ENCODE assay signal across 28 cellular contexts in genomic region chr20:1752045-1752444, GRCh38.
"Had no signal": no experiment of that assay in that cellular context is flagged by ENCODE, and none has a peak within 500 bp of the region (broad histone marks: within the 10 kb centered on the region; RNA-seq: fewer than 3 reads in every experiment).

No MANE protein-coding gene starts in this region.

- H3K27ac ChIP-seq: colonic mucosa, coronary artery, dorsolateral prefrontal cortex, epithelial cell of prostate, esophagus muscularis mucosa, esophagus squamous epithelium, foreskin keratinocyte, gastrocnemius medialis, gastroesophageal sphincter, heart left ventricle, heart right ventricle had no signal

- H3K4me3 ChIP-seq: colonic mucosa, coronary artery, dorsolateral prefrontal cortex, esophagus muscularis mucosa, esophagus squamous epithelium, gastrocnemius medialis, gastroesophageal sphincter, heart left ventricle, heart right ventricle had no signal

- H3K4me1 ChIP-seq: colonic mucosa, esophagus muscularis mucosa, esophagus squamous epithelium, foreskin keratinocyte, gastrocnemius medialis, gastroesophageal sphincter had no signal

- FAIRE-seq: colon, endometrium, endothelial cell of umbilical vein, frontal cortex had no signal

- DNase-seq: colonic mucosa; cortex of kidney; dermis blood vessel endothelial cell; dorsolateral prefrontal cortex; effector CD4-positive, alpha-beta T cell; effector CD8-positive, alpha-beta T cell; effector memory CD4-positive, alpha-beta T cell; effector memory CD8-positive, alpha-beta T cell; endodermal cell; erythroblast; esophagus squamous epithelium; foreskin fibroblast; foreskin keratinocyte; foreskin melanocyte; gastrocnemius medialis; glutamatergic neuron; head of caudate nucleus; heart left ventricle; heart right ventricle had no signal

- H3K27me3 ChIP-seq: colonic mucosa, dorsolateral prefrontal cortex, esophagus muscularis mucosa, gastrocnemius medialis, gastroesophageal sphincter had no signal

- H3K36me3 ChIP-seq: colonic mucosa, esophagus muscularis mucosa, esophagus squamous epithelium, gastrocnemius medialis, gastroesophageal sphincter, heart left ventricle, heart right ventricle had no signal

- ATAC-seq: effector memory CD8-positive, alpha-beta T cell; esophagus mucosa; foreskin keratinocyte; gastrocnemius medialis; gastroesophageal sphincter; heart left ventricle; heart right ventricle had no signal

- H3K9me3 ChIP-seq: colonic mucosa, esophagus muscularis mucosa, esophagus squamous epithelium, gastrocnemius medialis, gastroesophageal sphincter, heart left ventricle had no signal
